ENCODE assay signal across 21 cellular contexts in the genomic region with DNA sequence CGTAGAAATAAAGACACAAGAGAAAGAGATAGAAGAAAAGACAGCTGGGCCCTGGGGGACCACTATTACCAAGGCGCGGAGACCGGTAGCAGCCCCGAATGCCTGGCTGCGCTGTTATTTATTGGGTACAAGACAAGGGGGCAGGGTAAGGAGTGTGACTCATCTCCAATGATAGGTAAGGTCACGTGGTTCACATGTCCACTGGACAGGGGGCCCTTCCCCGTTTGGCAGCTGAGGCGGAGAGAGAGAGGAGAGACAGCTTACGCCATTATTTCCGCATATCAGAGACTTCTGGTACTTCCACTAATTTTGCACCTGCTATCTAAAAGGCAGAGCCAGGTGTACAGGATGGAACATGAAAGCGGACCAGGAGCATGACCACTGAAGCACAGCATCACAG. TPM values are rescaled to one million over a fixed set of nuclear protein-coding genes. Genes with fewer than 3 reads are reported as not detected.
DNase-seq lines count a peak whose midpoint lies in the region; ATAC-seq and TF ChIP-seq lines count a peak whose summit lies in the region.
"Had no signal": no experiment of that assay in that cellular context is flagged by ENCODE, and none has a peak within 500 bp of the region (broad histone marks: within the 10 kb centered on the region; RNA-seq: fewer than 3 reads in every experiment).

No MANE protein-coding gene starts in this region.

- H3K9me3 ChIP-seq in right cardiac atrium (ENCODE audit: control insufficient read depth, low read length) = no peaks in the 10 kb centered on the region
- no peaks in the 10 kb centered on the region for H3K9me3 ChIP-seq in heart left ventricle
- H3K9me3 ChIP-seq in T-helper 17 cell (ENCODE audit: control insufficient read depth, low read length, poor library complexity, severe bottlenecking) = no peaks in the 10 kb centered on the region
- peaks cover 0 to 2% of the 10 kb centered on the region in 2 donors for H3K9me3 ChIP-seq in neuronal stem cell (replicated peaks in 1 of 2; ENCODE audit: control insufficient read depth in 2 of 2, insufficient read depth in 1 of 2, low read depth in 1 of 2, low read length in 2 of 2)
- H3K9me3 ChIP-seq: breast epithelium, ovary had no signal

- H3K27ac ChIP-seq in right cardiac atrium (ENCODE audit: low read length) (no peak overlapping the region), heart left ventricle (no peak overlapping the region), neuronal stem cell (replicated peaks; ENCODE audit: low read length) (no peak overlapping the region)
- H3K27ac ChIP-seq: breast epithelium, HL-60, ovary had no signal

- no peaks in the 10 kb centered on the region for H3K36me3 Mint-ChIP-seq in T-helper 17 cell (ENCODE audit: low read depth)
- H3K36me3 Mint-ChIP-seq: activated naive CD4-positive, alpha-beta T cell treated with anti-CD3 and anti-CD28 coated beads, Interleukin-2, amount 10 ng/mL, durations not matched to agents 7 days and 5 days; type B pancreatic cell had no signal

- intact Hi-C loops in right cardiac atrium (cut with DNase I) (loop anchor here in 1 of 4 donors (2.0 kb wide), 1 partner anchor 130 kb away; no protein-coding TSS in a partner anchor), heart left ventricle (cut with DNase I) (loop anchor here in 6 of 10 donors (1.0 to 10.0 kb wide), 4 partner anchors 55 to 168 kb away; a partner anchor contains a TSS)

- TF ChIP-seq CTCF in heart left ventricle (IDR thresholded peaks at IDR 0.05) = no peak

- no peak overlapping the region for H2AK5ac ChIP-seq in neuronal stem cell (ENCODE audit: low read depth, low read length)

- H2BK12ac ChIP-seq in neuronal stem cell (ENCODE audit: low read length) = no peak overlapping the region

- no peak overlapping the region for H3K4ac ChIP-seq in neuronal stem cell (ENCODE audit: low read length)

- no peak overlapping the region for H3K18ac ChIP-seq in neuronal stem cell (ENCODE audit: low read length)

- no peak overlapping the region for H2BK15ac ChIP-seq in neuronal stem cell (ENCODE audit: low read length)

- no peak overlapping the region for H2AFZ ChIP-seq in neuronal stem cell (ENCODE audit: low read length)

- H4K91ac ChIP-seq in neuronal stem cell (ENCODE audit: low read depth, low read length, poor library complexity) = no peak overlapping the region

- 85% methylated on average over 12 of the region's 12 CpGs for WGBS in right cardiac atrium
- 86 to 90% (median 88%) methylated on average over 12 of the region's 12 CpGs for WGBS in heart left ventricle, 4 donors
- no CpG with 5 or more reads among the region's 12 CpGs for WGBS in neuronal stem cell (ENCODE audit: extremely low coverage in 2 of 2, insufficient read length in 2 of 2, insufficient replicate concordance in 1 of 2), 2 donors

- H3K4me1 Mint-ChIP-seq in T-helper 17 cell = peaks cover 34% of the 10 kb centered on the region

- H3K27me3 ChIP-seq in right cardiac atrium (ENCODE audit: control insufficient read depth, insufficient read depth) (no peaks in the 10 kb centered on the region), heart left ventricle (no peaks in the 10 kb centered on the region), neuronal stem cell (ENCODE audit: control insufficient read depth in 3 of 3, insufficient read depth in 3 of 3, low read depth in 1 of 3, low read length in 3 of 3) (peaks cover 0 to 28% (median 2%) of the 10 kb centered on the region in 3 experiments)
- H3K27me3 ChIP-seq: breast epithelium, ovary had no signal

- peak overlapping the region; percentile 38 for H3K14ac ChIP-seq in neuronal stem cell (ENCODE audit: low read length)

- TF ChIP-seq POLR2A in heart left ventricle (IDR thresholded peaks at IDR 0.05) = no peak

- H2BK5ac ChIP-seq in neuronal stem cell (ENCODE audit: low read length) = no peak overlapping the region

- H2BK120ac ChIP-seq in neuronal stem cell (ENCODE audit: low read depth, low read length) = no peak overlapping the region

- H3K36me3 ChIP-seq in heart left ventricle (no peaks in the 10 kb centered on the region), neuronal stem cell (replicated peaks in 1 of 2; ENCODE audit: control insufficient read depth in 2 of 2, insufficient read depth in 2 of 2, low read length in 2 of 2) (peaks cover 0 to 1% of the 10 kb centered on the region in 2 donors)
- H3K36me3 ChIP-seq: breast epithelium, ovary had no signal

- no peak overlapping the region for H4K8ac ChIP-seq in neuronal stem cell (ENCODE audit: low read depth, low read length)

- peak overlapping the region; percentile 87 for H3K27ac Mint-ChIP-seq in T-helper 17 cell
- H3K27ac Mint-ChIP-seq: activated naive CD4-positive, alpha-beta T cell treated with anti-CD3 and anti-CD28 coated beads, Interleukin-2, amount 10 ng/mL, durations not matched to agents 7 days and 5 days; activated T-cell treated with anti-CD3 and anti-CD28 coated beads, Interleukin-2, amount 50 U/mL, for 72 hours; nephron; type B pancreatic cell had no signal

- no peak overlapping the region for H3K4me3 ChIP-seq in right cardiac atrium (ENCODE audit: low read length)
- H3K4me3 ChIP-seq in heart left ventricle = no peak overlapping the region
- H3K4me3 ChIP-seq in neuronal stem cell (ENCODE audit: low read length in 2 of 2) = no peak overlapping the region
- H3K4me3 ChIP-seq: breast epithelium, lung, ovary, smooth muscle cell had no signal

- no peak overlapping the region for H3K23ac ChIP-seq in neuronal stem cell (ENCODE audit: low read depth, low read length, poor library complexity)

- H3K4me2 ChIP-seq in neuronal stem cell (ENCODE audit: insufficient read depth, low read length, poor library complexity, severe bottlenecking) = no peak overlapping the region
- H3K4me2 ChIP-seq: smooth muscle cell had no signal

- H3K4me1 ChIP-seq in right cardiac atrium (ENCODE audit: control insufficient read depth, insufficient read depth, low read length) (peaks cover 5% of the 10 kb centered on the region), heart left ventricle (peaks cover 0 to 34% (median 24%) of the 10 kb centered on the region in 12 donors), neuronal stem cell (ENCODE audit: control insufficient read depth in 2 of 2, insufficient read depth in 1 of 2, low read depth in 1 of 2, low read length in 2 of 2) (peaks cover 15 to 19% of the 10 kb centered on the region in 2 donors)

- ATAC-seq in right cardiac atrium (no peak), heart left ventricle (no peak), T-helper 17 cell (no peak), GM18907 (IDR thresholded peaks at IDR 0.05; ENCODE audit: unreplicated experiment) (no peak)
- ATAC-seq: activated T-cell treated with anti-CD3 and anti-CD28 coated beads, Interleukin-2, amount 50 U/mL, for 72 hours had no signal

- H3K27me3 Mint-ChIP-seq in T-helper 17 cell = peaks cover 8% of the 10 kb centered on the region

- DNase-seq in right cardiac atrium (peak in 2 of 3 donors; percentile 39 to 43), heart left ventricle (no peak), T-helper 17 cell (no peak), neuronal stem cell (ENCODE audit: low spot score) (no peak), GM03348 (ENCODE audit: low spot score) (no peak)
- DNase-seq: activated CD4-positive, alpha-beta T cell treated with anti-CD3 and anti-CD28 coated beads, Interleukin-2, amount 50 U/mL, for 4 hours; effector CD8-positive, alpha-beta T cell; GF-D8; NCI-H1694 treated with DMSO at 0.1 percent for 48 hours; ovary; stimulated activated CD4-positive, alpha-beta T cell treated with anti-CD3 and anti-CD28 coated beads, Interleukin-1b, Interleukin-23, amount 100 ng/mL, for 48 hours had no signal

- H3K9ac ChIP-seq in neuronal stem cell (ENCODE audit: low read depth, low read length, poor library complexity) = no peak overlapping the region

- H3K79me1 ChIP-seq in neuronal stem cell (ENCODE audit: low read depth, low read length) = no peaks in the 10 kb centered on the region

- no peak overlapping the region for H3K4me3 Mint-ChIP-seq in T-helper 17 cell
- H3K4me3 Mint-ChIP-seq: activated naive CD4-positive, alpha-beta T cell treated with anti-CD3 and anti-CD28 coated beads, Interleukin-2, amount 10 ng/mL, durations not matched to agents 7 days and 5 days; activated T-cell treated with anti-CD3 and anti-CD28 coated beads, Interleukin-2, amount 50 U/mL, for 72 hours had no signal

RNA-seq across cellular contexts. Expression of a gene that starts 4.1 kb away (rescaled TPM):
- total RNA-seq in right cardiac atrium (10 to 100 TPM; 46.3 to 51.4 (median 46.6) TPM), heart left ventricle (10 to 100 TPM; 32.0 to 58.0 (median 48.8) TPM), T-helper 17 cell (10 to 100 TPM; 30.3 to 34.9 TPM)
- polyA plus RNA-seq in right cardiac atrium (35.8 TPM), heart left ventricle (10 to 100 TPM; 24.2 to 48.8 TPM)
- polyA plus RNA-seq in neuronal stem cell (2013, experiment 1 of 2) = 13.4 TPM
- polyA plus RNA-seq in neuronal stem cell (2013, experiment 2 of 2) = 13.2 TPM

RNA-seq across cellular contexts. Expression of a gene that starts 9.4 kb away (rescaled TPM):
- 10 to 100 TPM in 3 of 4 donors, 1 to 10 TPM in 1; 7.0 to 18.7 (median 13.9) TPM for total RNA-seq in right cardiac atrium
- 7.2 TPM for polyA plus RNA-seq in right cardiac atrium
- 10 to 100 TPM in 2 of 9 donors, 1 to 10 TPM in 7; 1.9 to 16.2 (median 5.9) TPM for total RNA-seq in heart left ventricle
- polyA plus RNA-seq in heart left ventricle = 1 to 10 TPM; 2.0 to 4.3 TPM
- total RNA-seq in T-helper 17 cell = 10 to 100 TPM; 63.1 to 63.8 TPM
- 10.3 TPM for polyA plus RNA-seq in neuronal stem cell (2013, experiment 1 of 2)
- 10.0 TPM for polyA plus RNA-seq in neuronal stem cell (2013, experiment 2 of 2)

RNA-seq across cellular contexts. Expression of a gene that starts 29.2 kb away (rescaled TPM):
- total RNA-seq in right cardiac atrium (10 to 100 TPM in 3 of 4 donors, 1 to 10 TPM in 1; 8.7 to 13.9 (median 12.2) TPM), heart left ventricle (10 to 100 TPM in 6 of 9 donors, 1 to 10 TPM in 3; 8.5 to 21.6 (median 11.3) TPM), T-helper 17 cell (10 to 100 TPM; 24.8 to 25.9 TPM)
- polyA plus RNA-seq in right cardiac atrium (12.9 TPM), heart left ventricle (10 to 100 TPM in 1 of 2 donors, 1 to 10 TPM in 1; 9.3 to 18.0 TPM)
- 24.6 TPM for polyA plus RNA-seq in neuronal stem cell (2013, experiment 1 of 2)
- polyA plus RNA-seq in neuronal stem cell (2013, experiment 2 of 2) = 25.7 TPM

RNA-seq across cellular contexts. Expression of a gene that starts 31.6 kb away (rescaled TPM):
- total RNA-seq in right cardiac atrium = under 1 TPM in 1 of 4 donors, not detected in 3; 0.18 TPM
- 0.07 TPM for polyA plus RNA-seq in right cardiac atrium
- total RNA-seq in heart left ventricle = under 1 TPM in 3 of 9 donors, not detected in 6; 0.15 to 0.53 (median 0.19) TPM
- under 1 TPM; 0.01 to 0.11 TPM for polyA plus RNA-seq in heart left ventricle
- total RNA-seq in T-helper 17 cell = under 1 TPM in 1 of 2 donors, not detected in 1; 0.31 TPM
- 0.18 TPM for polyA plus RNA-seq in neuronal stem cell (2013, experiment 1 of 2)
- 0.19 TPM for polyA plus RNA-seq in neuronal stem cell (2013, experiment 2 of 2)
- total RNA-seq: mononuclear cell had no signal
- polyA plus RNA-seq: smooth muscle cell had no signal

Comparison
In these comparisons a context has a peak if more than half of its experiments do, and no peak if none do; other contexts are left out.
1. DNase-seq: peak in right cardiac atrium (2 of 3); none in heart left ventricle (0 of 5), T-helper 17 cell (0 of 3), neuronal stem cell (single experiment) and GM03348 (single experiment).